ENCODE assay signal across 8 cellular contexts in the genomic region with DNA sequence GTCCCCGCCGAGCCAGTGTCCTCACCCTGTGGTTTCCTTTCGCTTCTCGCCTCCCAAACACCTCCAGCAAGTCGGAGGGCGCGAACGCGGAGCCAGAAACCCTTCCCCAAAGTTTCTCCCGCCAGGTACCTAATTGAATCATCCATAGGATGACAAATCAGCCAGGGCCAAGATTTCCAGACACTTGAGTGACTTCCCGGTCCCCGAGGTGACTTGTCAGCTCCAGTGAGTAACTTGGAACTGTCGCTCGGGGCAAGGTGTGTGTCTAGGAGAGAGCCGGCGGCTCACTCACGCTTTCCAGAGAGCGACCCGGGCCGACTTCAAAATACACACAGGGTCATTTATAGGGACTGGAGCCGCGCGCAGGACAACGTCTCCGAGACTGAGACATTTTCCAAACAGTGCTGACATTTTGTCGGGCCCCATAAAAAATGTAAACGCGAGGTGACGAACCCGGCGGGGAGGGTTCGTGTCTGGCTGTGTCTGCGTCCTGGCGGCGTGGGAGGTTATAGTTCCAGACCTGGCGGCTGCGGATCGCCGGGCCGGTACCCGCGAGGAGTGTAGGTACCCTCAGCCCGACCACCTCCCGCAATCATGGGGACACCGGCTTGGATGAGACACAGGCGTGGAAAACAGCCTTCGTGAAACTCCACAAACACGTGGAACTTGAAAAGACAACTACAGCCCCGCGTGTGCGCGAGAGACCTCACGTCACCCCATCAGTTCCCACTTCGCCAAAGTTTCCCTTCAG. TPM values are rescaled to one million over a fixed set of nuclear protein-coding genes. Genes with fewer than 3 reads are reported as not detected.
DNase-seq lines count a peak whose midpoint lies in the region; ATAC-seq and TF ChIP-seq lines count a peak whose summit lies in the region.

No MANE protein-coding gene starts in this region.

- peaks cover 1 to 10% (median 3%) of the 10 kb centered on the region in 4 donors for H3K4me1 ChIP-seq in liver (ENCODE audit: control insufficient read depth in 4 of 4, insufficient read depth in 4 of 4, low read length in 3 of 4)

- ATAC-seq in GM18505 (IDR thresholded peaks at IDR 0.05; ENCODE audit: unreplicated experiment) (peak; percentile 22), HG03135 (IDR thresholded peaks at IDR 0.05; ENCODE audit: unreplicated experiment) (peak; percentile 30), GM21529 (IDR thresholded peaks at IDR 0.05; ENCODE audit: unreplicated experiment) (no peak)

- no peaks in the 10 kb centered on the region for H3K27me3 ChIP-seq in liver (ENCODE audit: control insufficient read depth in 4 of 4, insufficient read depth in 4 of 4, low read length in 3 of 4)

- H3K27ac ChIP-seq in VCaP (peak overlapping the region; percentile 45; the same call in 1 of the 2 replicates), cingulate gyrus (ENCODE audit: low read depth, low read length) (peak overlapping the region; percentile 65), liver (ENCODE audit: low read depth in 1 of 2, low read length in 2 of 2) (peak overlapping the region; percentile 85 to 87)

- H3K9me3 ChIP-seq in liver (ENCODE audit: control insufficient read depth in 4 of 4, low read length in 3 of 4), result no peaks in the 10 kb centered on the region

- WGBS in liver, result under 1% methylated on average over 54 of the region's 54 CpGs

- peak overlapping the region; percentile 79 to 96 for H3K9ac ChIP-seq in liver (ENCODE audit: low read depth in 1 of 2, low read length in 2 of 2)

- TF ChIP-seq RAD21 in liver (IDR thresholded peaks at IDR 0.05), result no peak

- no peaks in the 10 kb centered on the region for H3K36me3 ChIP-seq in liver (ENCODE audit: control insufficient read depth in 4 of 4, insufficient read depth in 3 of 4, low read depth in 1 of 4, low read length in 3 of 4)

- TF ChIP-seq CTCF in VCaP (conservative IDR thresholded peaks at IDR 0.05) (no peak), liver (IDR thresholded peaks at IDR 0.05; ENCODE audit: low read depth, low read length, missing input control) (peak; percentile 15)

- H3K4me3 ChIP-seq in liver (ENCODE audit: low read depth in 1 of 3, low read length in 3 of 3), result peak overlapping the region; percentile 75 to 85 (median 82)

- peak in 2 of 3 experiments; percentile 23 to 24 for DNase-seq in stimulated activated CD4-positive, alpha-beta T cell treated with anti-CD3 and anti-CD28 coated beads, TNF-alpha, amount 100 ng/mL, for 4 hours (ENCODE audit: low read depth in 3 of 3)
- DNase-seq in GF-D8 (lab: John Stamatoyannopoulos, UW), result no peak

- TF ChIP-seq POLR2A in GM18505 (IDR thresholded peaks at IDR 0.05; ENCODE audit: borderline replicate concordance, extremely low read depth, insufficient read depth, insufficient read length), result no peak

TF ChIP-seq in liver, 16 proteins besides CTCF, POLR2A, EP300 and RAD21:
- TF ChIP-seq RXRA (IDR thresholded peaks at IDR 0.05), result peak; percentile 3 to 16
- no peak for TF ChIP-seq SP1 (IDR thresholded peaks at IDR 0.05)
TF ChIP-seq in liver: peak in this region for 1.

RNA-seq across cellular contexts. Expression of gene GLIS3, which starts 1.4 kb away (rescaled TPM):
- total RNA-seq in liver, result 10 to 100 TPM in 1 of 2 donors, 1 to 10 TPM in 1; 9.7 to 25.9 TPM
- polyA plus RNA-seq in liver, result 1 to 10 TPM; 4.2 to 5.9 TPM
